7 cellular contexts compared by ENCODE assay signal in the genomic region with DNA sequence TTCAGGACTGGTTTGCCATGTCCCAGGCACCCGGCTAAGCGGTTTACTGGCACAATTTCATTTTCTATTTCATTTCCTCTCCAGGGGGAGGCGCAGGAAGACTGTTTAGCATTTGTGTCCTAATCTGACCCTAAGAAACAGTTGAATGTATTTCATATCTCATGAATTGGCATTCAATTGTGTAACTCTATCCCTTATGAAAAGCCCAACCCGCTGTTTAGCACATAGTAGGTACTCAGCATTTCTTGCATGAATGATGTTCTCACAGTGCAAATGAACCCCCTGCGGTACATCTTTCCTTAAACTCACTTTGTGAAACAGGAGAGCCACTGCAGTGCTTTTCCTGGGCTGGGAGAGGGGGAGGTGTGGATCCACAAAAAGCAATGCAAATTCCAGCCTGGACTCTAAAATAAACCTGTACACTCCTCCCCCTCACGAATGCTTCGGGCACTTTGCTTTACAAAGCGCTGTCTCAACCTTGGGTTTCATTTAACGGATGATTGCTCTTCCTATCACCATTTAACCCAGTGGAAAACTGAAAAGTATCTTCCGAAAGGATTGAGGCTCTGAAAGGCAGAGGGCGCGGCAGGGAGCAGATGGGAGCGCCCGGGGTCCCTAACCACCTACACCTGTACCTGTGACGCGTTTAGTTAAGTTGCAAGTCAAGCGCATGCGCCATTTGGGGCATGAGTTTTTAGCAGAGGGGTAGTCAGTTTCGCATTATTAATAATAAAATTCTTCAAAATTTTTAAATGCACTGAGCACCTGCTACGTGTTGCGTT. TPM values are rescaled to one million over a fixed set of nuclear protein-coding genes. Genes with fewer than 3 reads are reported as not detected.
A peak's percentile ranks its signal among the peaks of the same experiment; 100 is the strongest.
DNase-seq lines count a peak whose midpoint lies in the region; ATAC-seq and TF ChIP-seq lines count a peak whose summit lies in the region.

No MANE protein-coding gene starts in this region.

- no peaks in the 10 kb centered on the region for H3K27me3 ChIP-seq in body of pancreas

- peak overlapping the region; percentile 96 for H3K27ac ChIP-seq in SK-N-MC
- peak overlapping the region in 3 of 4 donors; percentile 93 to 97 (median 95) for H3K27ac ChIP-seq in body of pancreas

- peak overlapping the region; percentile 83 for H3K9ac ChIP-seq in SK-N-MC (ENCODE audit: insufficient read length)

- DNase-seq in GM12864 (ENCODE audit: low read depth), result no peak
- DNase-seq in NCI-H1417 (lab: John Stamatoyannopoulos, UW), result peak; percentile 85 to 92 (median 91)
- DNase-seq in SK-N-MC (ENCODE audit: low read depth, low spot score), result peak; percentile 79
- DNase-seq in body of pancreas, result peak; percentile 66 to 78 (median 72)
- no peak for DNase-seq in sciatic nerve (ENCODE audit: low spot score)
- DNase-seq in posterior vena cava (ENCODE audit: low spot score), result no peak

- H3K36me3 ChIP-seq in SK-N-MC (ENCODE audit: insufficient read depth, low read length), result peaks cover 36% of the 10 kb centered on the region
- peaks cover 8 to 19% of the 10 kb centered on the region in 2 donors for H3K36me3 ChIP-seq in body of pancreas (replicated peaks in 1 of 2; ENCODE audit: insufficient read depth in 1 of 2, low read depth in 2 of 2)

- H3K4me1 ChIP-seq in body of pancreas, result peaks cover 56% of the 10 kb centered on the region

- no peaks in the 10 kb centered on the region for H3K9me3 ChIP-seq in SK-N-MC (ENCODE audit: low read depth, low read length)
- H3K9me3 ChIP-seq in body of pancreas, result no peaks in the 10 kb centered on the region

- WGBS in body of pancreas, 2 donors, result 2% methylated on average over 21 of the region's 21 CpGs

- TF ChIP-seq CTCF in GM12864 (IDR thresholded peaks at IDR 0.05; ENCODE audit: low read depth, low read length, missing control alignments), result peak; percentile 49
- peak; percentile 36 to 74 (median 70) for TF ChIP-seq CTCF in body of pancreas (IDR thresholded peaks at IDR 0.05)

- peak overlapping the region; percentile 98 for H3K4me3 ChIP-seq in GM12864 (ENCODE audit: low read depth, low read length)
- peak overlapping the region; percentile 90 for H3K4me3 ChIP-seq in SK-N-MC
- no peak overlapping the region for H3K4me3 ChIP-seq in body of pancreas
- peak overlapping the region; percentile 8 for H3K4me3 ChIP-seq in iPS-11a (ENCODE audit: low read depth, low read length)

- no peak for TF ChIP-seq POLR2A in body of pancreas (IDR thresholded peaks at IDR 0.05)

- ATAC-seq in body of pancreas (peak; percentile 56), sciatic nerve (peak; percentile 69)

- intact Hi-C loops in body of pancreas (cut with DNase I) (no loop called here), sciatic nerve (cut with DNase I) (loop anchor here (10.0 kb wide), 1 partner anchor 218 kb away; no protein-coding TSS in a partner anchor), posterior vena cava (cut with DNase I) (loop anchor here (5.0 to 10.0 kb wide), 2 partner anchors 216 to 218 kb away; no protein-coding TSS in a partner anchor)

RNA-seq across cellular contexts. Expression of a gene that starts 1.2 kb away (rescaled TPM):
- 1,000 to 10,000 TPM; 1,656 to 1,704 TPM for total RNA-seq in body of pancreas
- 1,381 TPM for total RNA-seq in sciatic nerve
- 1,000 to 10,000 TPM; 1,536 to 1,555 TPM for total RNA-seq in posterior vena cava

RNA-seq across cellular contexts. Expression of a gene that starts 15.6 kb away (rescaled TPM):
- total RNA-seq in body of pancreas, result 10 to 100 TPM; 44.5 to 47.7 TPM
- 69.0 TPM for total RNA-seq in sciatic nerve
- total RNA-seq in posterior vena cava, result 10 to 100 TPM; 64.5 to 94.9 TPM

RNA-seq across cellular contexts. Expression of a gene that starts 21.1 kb away (rescaled TPM):
- 10 to 100 TPM; 12.7 to 17.1 TPM for total RNA-seq in body of pancreas
- total RNA-seq in sciatic nerve, result 33.4 TPM
- 10 to 100 TPM; 14.4 to 16.1 TPM for total RNA-seq in posterior vena cava

RNA-seq across cellular contexts. Expression of a gene that starts 53.6 kb away (rescaled TPM):
- total RNA-seq in body of pancreas (not detected), sciatic nerve (not detected), posterior vena cava (1 to 10 TPM in 1 of 2 donors, under 1 TPM in 1; 0.51 to 2.3 TPM)

Comparison
In these comparisons a context has a peak if more than half of its experiments do, and no peak if none do; other contexts are left out.
1. DNase-seq: peak in NCI-H1417 (3 of 3), SK-N-MC (single experiment) and body of pancreas (4 of 4); none in GM12864 (single experiment), sciatic nerve (single experiment) and posterior vena cava (single experiment).
2. H3K4me3 ChIP-seq: peak in GM12864 (single experiment), SK-N-MC (single experiment) and iPS-11a (single experiment); none in body of pancreas (0 of 2).